14 cellular contexts compared by ENCODE assay signal in the genomic region with DNA sequence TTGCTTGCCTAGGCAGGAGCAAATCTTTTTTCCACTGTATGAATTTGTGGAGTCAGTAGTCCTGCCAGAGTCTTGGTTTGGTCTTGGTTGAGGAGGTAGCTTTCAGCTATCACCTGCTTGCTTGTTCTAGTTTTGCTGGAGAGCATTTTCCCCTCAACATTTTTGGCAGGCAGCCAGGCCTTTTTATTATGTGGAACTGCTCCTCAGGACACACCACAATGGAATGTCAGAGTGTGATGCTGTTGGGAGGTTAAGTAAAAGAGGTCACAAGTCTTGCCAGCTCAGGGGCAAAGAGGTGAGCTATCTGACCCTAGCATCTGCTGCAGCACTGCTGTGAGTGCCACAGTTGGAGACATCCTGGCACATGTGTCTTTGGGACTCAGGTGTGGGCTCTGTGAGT.
DNase-seq lines count a peak whose midpoint lies in the region; ATAC-seq and TF ChIP-seq lines count a peak whose summit lies in the region.
"Had no signal": no experiment of that assay in that cellular context is flagged by ENCODE, and none has a peak within 500 bp of the region (broad histone marks: within the 10 kb centered on the region; RNA-seq: fewer than 3 reads in every experiment).

No MANE protein-coding gene starts in this region.

- DNase-seq in AG08395 (ENCODE audit: low spot score) (peak; percentile 18), LHCN-M2 (ENCODE audit: low read depth) (peak; percentile 0), NCI-H774 (lab: John Stamatoyannopoulos, UW) (peak; percentile 6), fibroblast of lung (ENCODE audit: low read depth in 2 of 2) (peak; percentile 6 to 12), NCI-H1930 (lab: John Stamatoyannopoulos, UW) (no peak), hepatic stellate cell (ENCODE audit: low spot score) (no peak)
- DNase-seq: activated CD8-positive, alpha-beta memory T cell treated with anti-CD3 and anti-CD28 coated beads, Interleukin-2, amount 50 U/mL, for 4 hours; Right ventricle myocardium superior; stimulated activated CD4-positive, alpha-beta T cell treated with anti-CD3 and anti-CD28 coated beads, Interleukin-15, amount 100 ng/mL, for 24 hours; uterus had no signal

- no peak overlapping the region for H3K9ac ChIP-seq in fibroblast of lung (ENCODE audit: insufficient read depth, low read length)

- no peak overlapping the region for H3K4me3 ChIP-seq in fibroblast of lung (replicated peaks in 1 of 4; ENCODE audit: control extremely low read depth in 1 of 4, insufficient read depth in 1 of 4, low read depth in 3 of 4, low read length in 4 of 4)
- H3K4me3 ChIP-seq: uterus had no signal

- no peaks in the 10 kb centered on the region for H4K20me1 ChIP-seq in fibroblast of lung (ENCODE audit: control insufficient read depth, extremely low read depth, insufficient read depth, low read length)

- no peaks in the 10 kb centered on the region for H3K4me1 ChIP-seq in fibroblast of lung (ENCODE audit: control insufficient read depth, extremely low read depth, insufficient read depth, low read length)
- H3K4me1 ChIP-seq: uterus had no signal

- no peak overlapping the region for H2AFZ ChIP-seq in fibroblast of lung (ENCODE audit: low read length)

- no peak overlapping the region for H3K4me2 ChIP-seq in fibroblast of lung (ENCODE audit: extremely low read depth, insufficient read depth, low read length)

- no peak overlapping the region for H3K27ac ChIP-seq in fibroblast of lung (ENCODE audit: insufficient read depth, low read length)
- H3K27ac ChIP-seq: uterus had no signal

- no peaks in the 10 kb centered on the region for H3K36me3 ChIP-seq in fibroblast of lung (ENCODE audit: control insufficient read depth, insufficient read depth, low read length)
- H3K36me3 ChIP-seq: uterus had no signal

- H3K9me3 ChIP-seq in fibroblast of lung (ENCODE audit: control insufficient read depth, insufficient read depth, low read depth, low read length) = no peaks in the 10 kb centered on the region
- H3K9me3 ChIP-seq: uterus had no signal

- no peaks in the 10 kb centered on the region for H3K79me2 ChIP-seq in fibroblast of lung (ENCODE audit: control insufficient read depth, insufficient read depth, low read length)

- no peak for ATAC-seq in HG03521 (IDR thresholded peaks at IDR 0.05; ENCODE audit: unreplicated experiment)
- ATAC-seq in activated CD4-positive, CD25-positive, alpha-beta regulatory T cell treated with anti-CD3 and anti-CD28 coated beads, Interleukin-2, amount 50 U/mL, for 24 hours = no peak
- ATAC-seq: HCT116, HepG2 had no signal

- H3K27me3 ChIP-seq in fibroblast of lung (ENCODE audit: control insufficient read depth, insufficient read depth, low read length) = no peaks in the 10 kb centered on the region
- H3K27me3 ChIP-seq: uterus had no signal

- TF ChIP-seq CTCF in fibroblast of lung (conservative IDR thresholded peaks at IDR 0.05 in 1 of 2, IDR thresholded peaks at IDR 0.05 in 1 of 2; ENCODE audit: low read depth in 1 of 2, low read length in 2 of 2) = no peak

Comparison
In these comparisons a context has a peak if more than half of its experiments do, and no peak if none do; other contexts are left out.
1. DNase-seq: peak in AG08395 (single experiment), LHCN-M2 (single experiment), NCI-H774 (single experiment) and fibroblast of lung (2 of 2); none in NCI-H1930 (0 of 2) and hepatic stellate cell (single experiment).